Comparison of ENCODE assay signal across 7 cellular contexts in genomic region chr11:121464352-121464946, GRCh38.
DNase-seq lines count a peak whose midpoint lies in the region; ATAC-seq lines count a peak whose summit lies in the region.

No MANE protein-coding gene starts in this region.

- H3K4me1 ChIP-seq in adipocyte (ENCODE audit: control insufficient read depth, insufficient read depth, low read length), result peaks cover 24% of the 10 kb centered on the region

- H3K9ac ChIP-seq in adipocyte (ENCODE audit: low read length), result no peak overlapping the region

- ATAC-seq in GM18909 (IDR thresholded peaks at IDR 0.05; ENCODE audit: poor library complexity, unreplicated experiment) (peak; percentile 49), HG03280 (IDR thresholded peaks at IDR 0.05; ENCODE audit: unreplicated experiment) (peak; percentile 43), HG03457 (IDR thresholded peaks at IDR 0.05; ENCODE audit: unreplicated experiment) (no peak)

- H3K9me3 ChIP-seq in adipocyte (ENCODE audit: control insufficient read depth, low read length), result no peaks in the 10 kb centered on the region

- no peak overlapping the region for H3K4me3 ChIP-seq in adipocyte (ENCODE audit: low read length)

- no peaks in the 10 kb centered on the region for H3K36me3 ChIP-seq in adipocyte (ENCODE audit: control insufficient read depth, insufficient read depth, low read length, severe bottlenecking)

- H3K27me3 ChIP-seq in adipocyte (replicated peaks; ENCODE audit: control insufficient read depth, insufficient read depth, low read length), result peaks cover 15% of the 10 kb centered on the region

- peak; percentile 94 for DNase-seq in SW480 (ENCODE audit: low spot score)
- peak; percentile 65 for DNase-seq in adipocyte (ENCODE audit: low read depth)
- DNase-seq in hypothalamus (lab: John Stamatoyannopoulos, UW), result peak in 26 of 51 donors; percentile 17 to 78 (median 43)
- DNase-seq in stimulated activated CD4-positive, alpha-beta T cell treated with anti-CD3 and anti-CD28 coated beads, Interleukin-1b, Interleukin-23, amount 100 ng/mL, for 48 hours, result peak; percentile 92

Comparison
In these comparisons a context has a peak if more than half of its experiments do, and no peak if none do; other contexts are left out.
1. DNase-seq: peak in every context shown above with its lines; median percentile 94 in SW480; 92 in stimulated activated CD4-positive, alpha-beta T cell treated with anti-CD3 and anti-CD28 coated beads, Interleukin-1b, Interleukin-23, amount 100 ng/mL, for 48 hours; 65 in adipocyte; 43 in hypothalamus.